ENCODE assay signal across 23 cellular contexts in genomic region chr2:19365126-19365525, GRCh38. TPM values are rescaled to one million over a fixed set of nuclear protein-coding genes. Genes with fewer than 3 reads are reported as not detected.
"Had no signal": no experiment of that assay in that cellular context is flagged by ENCODE, and none has a peak within 500 bp of the region (broad histone marks: within the 10 kb centered on the region; RNA-seq: fewer than 3 reads in every experiment).

No MANE protein-coding gene starts in this region.

- ATAC-seq: gastrocnemius medialis, heart right ventricle, left cardiac atrium, left lung, left ventricle myocardium superior, lower lobe of right lung, mucosa of descending colon had no signal

- DNase-seq: colonic mucosa; cortex of kidney; dorsolateral prefrontal cortex; effector CD4-positive, alpha-beta T cell; effector memory CD4-positive, alpha-beta T cell; esophagus squamous epithelium; foreskin fibroblast; foreskin melanocyte; gastrocnemius medialis; glutamatergic neuron; head of caudate nucleus; heart right ventricle; hippocampal formation; left cardiac atrium; left lung; left ventricle myocardium superior; lower lobe of right lung; mesenchymal stem cell; mucosa of descending colon had no signal

- H3K36me3 ChIP-seq: colonic mucosa, esophagus squamous epithelium, gastrocnemius medialis, heart right ventricle, left lung, lower lobe of right lung had no signal

- H3K36me3 Mint-ChIP-seq: mesothelial cell of epicardium had no signal

- H3K9me3 ChIP-seq: colonic mucosa, esophagus squamous epithelium, gastrocnemius medialis, heart right ventricle, left lung, lower lobe of right lung, mucosa of descending colon had no signal

- H3K9me3 Mint-ChIP-seq: dendritic cell treated with granulocyte-macrophage colony-stimulating factor and Interleukin-4, amounts not matched to agents 40 ng/mL and 50 ng/mL, for 4 days; mesothelial cell of epicardium had no signal

- H3K4me1 ChIP-seq: colonic mucosa had no signal

- H3K4me3 Mint-ChIP-seq: dendritic cell treated with granulocyte-macrophage colony-stimulating factor and Interleukin-4, amounts not matched to agents 40 ng/mL and 50 ng/mL, for 4 days; mesothelial cell of epicardium had no signal

- H3K27ac ChIP-seq: colonic mucosa, dorsolateral prefrontal cortex, esophagus squamous epithelium, gastrocnemius medialis, heart right ventricle, left lung, lower lobe of right lung had no signal

- H3K27ac Mint-ChIP-seq: dendritic cell treated with granulocyte-macrophage colony-stimulating factor and Interleukin-4, amounts not matched to agents 40 ng/mL and 50 ng/mL, for 4 days; mesothelial cell of epicardium had no signal

- H3K4me3 ChIP-seq: colonic mucosa, dorsolateral prefrontal cortex, esophagus squamous epithelium, gastrocnemius medialis, heart right ventricle, left lung, lower lobe of right lung, mucosa of descending colon had no signal

RNA-seq across cellular contexts. Expression of gene OSR1, which starts 6.7 kb away (rescaled TPM):
- total RNA-seq: endothelial cell of umbilical vein, epithelial cell of proximal tubule had no signal
- polyA plus RNA-seq: endothelial cell of umbilical vein had no signal
